Comparison of ENCODE assay signal across 8 cellular contexts in genomic region chr2:138501427-138502252, GRCh38. TPM values are rescaled to one million over a fixed set of nuclear protein-coding genes. Genes with fewer than 3 reads are reported as not detected.
DNase-seq lines count a peak whose midpoint lies in the region; ATAC-seq and TF ChIP-seq lines count a peak whose summit lies in the region.

Gene SPOPL (plus strand): TSS chr2:138501770. CDS start chr2:138550217, 48,447 bp downstream.

- in situ Hi-C loops in GM13977 (cut with MboI; ENCODE audit: low pct_unique_long_range_greater_than_20kb, low sequenced_read_pairs, unreplicated experiment), result no loop called here

- peaks cover 33% of the 10 kb centered on the region for H3K4me1 Mint-ChIP-seq in T-helper 17 cell

- peak within 1 kb of the TSS; percentile 98 for H3K27ac Mint-ChIP-seq in T-helper 17 cell

- ATAC-seq in HG02840 (IDR thresholded peaks at IDR 0.05; ENCODE audit: low FRiP score, unreplicated experiment) (peak; percentile 64), T-helper 17 cell (peak; percentile 92), left ventricle myocardium superior (peak; percentile 99)

- H3K9me3 ChIP-seq in T-helper 17 cell (ENCODE audit: control insufficient read depth, low read length, poor library complexity, severe bottlenecking) (no peaks in the 10 kb centered on the region), uterus (no peaks in the 10 kb centered on the region)

- peaks cover 5% of the 10 kb centered on the region for H3K36me3 Mint-ChIP-seq in T-helper 17 cell (ENCODE audit: low read depth)

- H3K27me3 ChIP-seq in uterus, result no peaks in the 10 kb centered on the region

- H3K4me3 ChIP-seq in uterus, result peak within 1 kb of the TSS; percentile 81 to 97

- DNase-seq in GM13977 (ENCODE audit: low spot score) (peak; percentile 94), NCI-H146 (lab: John Stamatoyannopoulos, UW) (peak; percentile 94), T-helper 17 cell (peak; percentile 67 to 81 (median 80)), amygdala (lab: John Stamatoyannopoulos, UW) (peak; percentile 34 to 93 (median 79)), left ventricle myocardium superior (peak; percentile 97), putamen (ENCODE audit: low spot score) (peak; percentile 90), uterus (peak; percentile 88 to 93)

- TF ChIP-seq POLR2A in uterus (IDR thresholded peaks at IDR 0.05), result peak; percentile 66 to 67

- peak within 1 kb of the TSS; percentile 100 for H3K4me3 Mint-ChIP-seq in T-helper 17 cell

- H3K27ac ChIP-seq in uterus, result peak within 1 kb of the TSS; percentile 88 to 96

- no peak for TF ChIP-seq CTCF in GM13977 (IDR thresholded peaks at IDR 0.05; ENCODE audit: extremely low read depth, insufficient read depth, missing control alignments)
- peak in 3 of 4 experiments; percentile 19 to 64 (median 27) for TF ChIP-seq CTCF in uterus (IDR thresholded peaks at IDR 0.05)

- intact Hi-C loops in left ventricle myocardium superior (cut with micrococcal nuclease), result no loop called here
- intact Hi-C loops in uterus (cut with DNase I; ENCODE audit: low total_unique reads), result no loop called here

- no peaks in the 10 kb centered on the region for H3K4me1 ChIP-seq in uterus

- H3K27me3 Mint-ChIP-seq in T-helper 17 cell, result no peaks in the 10 kb centered on the region

- H3K36me3 ChIP-seq in uterus, result no peaks in the 10 kb centered on the region

RNA-seq across cellular contexts. Expression of gene SPOPL, which starts in this region (rescaled TPM):
- total RNA-seq in T-helper 17 cell, result 10 to 100 TPM; 13.5 to 22.0 TPM
- 12.7 TPM for total RNA-seq in left ventricle myocardium superior
- 10 to 100 TPM; 19.2 to 40.6 (median 26.8) TPM for total RNA-seq in uterus

Comparison
In these comparisons a context has a peak if more than half of its experiments do, and no peak if none do; other contexts are left out.
1. Peak in every context shown above with its lines: DNase-seq, ATAC-seq, H3K4me3 ChIP-seq and H3K27ac ChIP-seq.